5 cellular contexts compared by ENCODE assay signal in the genomic region with DNA sequence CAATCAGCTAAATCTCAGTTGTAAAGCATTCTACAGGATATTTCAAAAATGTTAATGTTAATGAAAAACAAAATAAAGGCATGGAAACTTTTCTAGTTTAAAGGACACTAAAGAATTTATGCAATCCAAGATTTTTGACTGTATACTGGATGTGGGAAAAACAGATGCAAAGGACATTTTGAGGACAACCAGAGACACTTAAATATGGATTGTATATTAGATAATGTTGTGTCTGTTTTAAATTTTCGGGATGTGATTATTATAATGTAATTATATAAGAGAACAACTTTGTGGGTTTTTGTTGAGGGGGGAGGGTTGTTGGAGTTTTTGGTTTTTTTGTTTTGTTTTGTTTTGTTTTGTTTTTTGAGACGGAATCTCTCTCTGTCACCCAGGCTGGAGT. TPM values are rescaled to one million over a fixed set of nuclear protein-coding genes. Genes with fewer than 3 reads are reported as not detected.
"Had no signal": no experiment of that assay in that cellular context is flagged by ENCODE, and none has a peak within 500 bp of the region (broad histone marks: within the 10 kb centered on the region; RNA-seq: fewer than 3 reads in every experiment).

No MANE protein-coding gene starts in this region.

- ATAC-seq: HepG2, K562 had no signal

- H3K27ac ChIP-seq: HL-60 had no signal

- H3K4me3 ChIP-seq: K562 had no signal

- DNase-seq: IMR-90, KBM-7 had no signal

RNA-seq across cellular contexts. Expression of a gene that starts 30.9 kb away (rescaled TPM):
- polyA plus RNA-seq: HepG2, IMR-90, K562 had no signal
